Comparison of ENCODE assay signal across 25 cellular contexts in genomic region chr2:23493849-23494248, GRCh38.
"Had no signal": no experiment of that assay in that cellular context is flagged by ENCODE, and none has a peak within 500 bp of the region (broad histone marks: within the 10 kb centered on the region; RNA-seq: fewer than 3 reads in every experiment).

No MANE protein-coding gene starts in this region.

- FAIRE-seq: endometrium, kidney had no signal

- DNase-seq: colonic mucosa; cortex of kidney; effector CD8-positive, alpha-beta T cell; effector memory CD8-positive, alpha-beta T cell; endodermal cell; erythroblast; esophagus squamous epithelium; foreskin fibroblast; foreskin melanocyte; gastrocnemius medialis; glutamatergic neuron; heart right ventricle; hippocampal formation; islet precursor cell; kidney; kidney glomerular epithelial cell; left lung; left ventricle myocardium superior; lower lobe of right lung; mesenchymal stem cell; mucosa of descending colon had no signal

- ATAC-seq: effector memory CD8-positive, alpha-beta T cell; esophagus mucosa; gastrocnemius medialis; heart right ventricle; left lung; left ventricle myocardium superior; lower lobe of right lung; mucosa of descending colon had no signal

- H3K27ac ChIP-seq: colonic mucosa, gastrocnemius medialis, heart right ventricle, left lung, lower lobe of right lung had no signal

- H3K4me3 ChIP-seq: colonic mucosa, gastrocnemius medialis, heart right ventricle, left lung, lower lobe of right lung, mucosa of descending colon had no signal

- H3K4me3 Mint-ChIP-seq: dendritic cell treated with granulocyte-macrophage colony-stimulating factor and Interleukin-4, amounts not matched to agents 40 ng/mL and 50 ng/mL, for 4 days; effector memory CD8-positive, alpha-beta T cell; endodermal cell; mesothelial cell of epicardium had no signal

- H3K27ac Mint-ChIP-seq: dendritic cell treated with granulocyte-macrophage colony-stimulating factor and Interleukin-4, amounts not matched to agents 40 ng/mL and 50 ng/mL, for 4 days; effector memory CD8-positive, alpha-beta T cell; endodermal cell; mesothelial cell of epicardium had no signal

- H3K9me3 Mint-ChIP-seq: dendritic cell treated with granulocyte-macrophage colony-stimulating factor and Interleukin-4, amounts not matched to agents 40 ng/mL and 50 ng/mL, for 4 days; effector memory CD8-positive, alpha-beta T cell; endodermal cell; mesothelial cell of epicardium had no signal

- H3K9me3 ChIP-seq: colonic mucosa, esophagus squamous epithelium, gastrocnemius medialis, heart right ventricle, left lung, lower lobe of right lung, mucosa of descending colon had no signal

- H3K4me1 ChIP-seq: colonic mucosa had no signal

- H3K36me3 ChIP-seq: colonic mucosa, esophagus squamous epithelium, gastrocnemius medialis, heart right ventricle, left lung, lower lobe of right lung had no signal

- H3K27me3 ChIP-seq: colonic mucosa, esophagus squamous epithelium, gastrocnemius medialis had no signal
